In genomic region chr1:63317814-63318156, GRCh38 we compare ENCODE assay signal across 8 cellular contexts. TPM values are rescaled to one million over a fixed set of nuclear protein-coding genes. Genes with fewer than 3 reads are reported as not detected.
A peak's percentile ranks its signal among the peaks of the same experiment; 100 is the strongest.
DNase-seq lines count a peak whose midpoint lies in the region; ATAC-seq and TF ChIP-seq lines count a peak whose summit lies in the region.

No MANE protein-coding gene starts in this region.

- H3K4me3 ChIP-seq in cardiac muscle cell: peak overlapping the region; percentile 27
- peak overlapping the region; percentile 59 for H3K4me3 ChIP-seq in WERI-Rb-1 (ENCODE audit: low read depth, low read length)
- H3K4me3 ChIP-seq in iPS-20b (ENCODE audit: low read length): peak overlapping the region; percentile 90

- DNase-seq in cardiac muscle cell (ENCODE audit: low read depth in 1 of 2, low spot score in 1 of 2) (no peak), cardiac septum (ENCODE audit: low spot score) (no peak), WERI-Rb-1 (no peak), type B pancreatic cell (ENCODE audit: extremely low spot score, unreplicated experiment) (no peak), inferior parietal cortex (ENCODE audit: extremely low spot score) (no peak), dedifferentiated amniotic fluid mesenchymal stem cell (ENCODE audit: extremely low spot score) (no peak)

- peaks cover 90% of the 10 kb centered on the region for H3K27me3 Mint-ChIP-seq in type B pancreatic cell

- H3K4me3 Mint-ChIP-seq in type B pancreatic cell: peak overlapping the region; percentile 83

- no peaks in the 10 kb centered on the region for H3K9me3 ChIP-seq in cardiac muscle cell (ENCODE audit: low read depth)
- no peaks in the 10 kb centered on the region for H3K9me3 ChIP-seq in WERI-Rb-1 (ENCODE audit: severe bottlenecking)
- no peaks in the 10 kb centered on the region for H3K9me3 ChIP-seq in iPS-20b (ENCODE audit: insufficient read depth, low read depth, low read length)

- no peaks in the 10 kb centered on the region for H3K36me3 Mint-ChIP-seq in type B pancreatic cell

- H3K4me1 Mint-ChIP-seq in type B pancreatic cell (ENCODE audit: unreplicated experiment): peaks cover 8% of the 10 kb centered on the region

- H3K27ac ChIP-seq in cardiac muscle cell (no peak overlapping the region), WERI-Rb-1 (no peak overlapping the region), iPS-20b (ENCODE audit: low read length) (no peak overlapping the region)

- intact Hi-C loops in cardiac septum (cut with DNase I): no loop called here

- H3K9me3 Mint-ChIP-seq in type B pancreatic cell: no peaks in the 10 kb centered on the region

- no peaks in the 10 kb centered on the region for H3K36me3 ChIP-seq in cardiac muscle cell
- no peaks in the 10 kb centered on the region for H3K36me3 ChIP-seq in WERI-Rb-1
- no peaks in the 10 kb centered on the region for H3K36me3 ChIP-seq in iPS-20b (ENCODE audit: insufficient read depth, low read depth, low read length)

- H3K4me1 ChIP-seq in cardiac muscle cell (ENCODE audit: low read depth) (no peaks in the 10 kb centered on the region), iPS-20b (ENCODE audit: insufficient read depth, low read length) (peaks cover 19% of the 10 kb centered on the region; the same call in 1 of the 2 replicates)

- H3K27me3 ChIP-seq in cardiac muscle cell (peaks cover 99% of the 10 kb centered on the region), WERI-Rb-1 (ENCODE audit: insufficient read depth, low read depth, severe bottlenecking) (peaks cover 50% of the 10 kb centered on the region), iPS-20b (ENCODE audit: insufficient read depth, low read length) (peaks cover 79% of the 10 kb centered on the region)

- H3K27ac Mint-ChIP-seq in type B pancreatic cell: no peak overlapping the region

- no peak for ATAC-seq in HG02623 (IDR thresholded peaks at IDR 0.05; ENCODE audit: unreplicated experiment)

- H3K9ac ChIP-seq in iPS-20b (ENCODE audit: low read depth, low read length): peak overlapping the region; percentile 70; the same call in 1 of the 2 replicates

- TF ChIP-seq CTCF in cardiac muscle cell (IDR thresholded peaks at IDR 0.05; ENCODE audit: low read depth, low read length) (no peak), WERI-Rb-1 (IDR thresholded peaks at IDR 0.05; ENCODE audit: low read depth, low read length) (no peak), type B pancreatic cell (conservative IDR thresholded peaks at IDR 0.05) (no peak)

RNA-seq across cellular contexts. Expression of gene FOXD3, which starts 4.6 kb away (rescaled TPM):
- total RNA-seq in cardiac muscle cell (not detected in 2 replicates), cardiac septum (0.30 TPM), type B pancreatic cell (ENCODE audit: low replicate concordance) (0.12 and 0.70 TPM in 2 replicates)
- polyA plus RNA-seq in cardiac muscle cell: not detected in 2 replicates

RNA-seq across cellular contexts. Expression of gene ALG6, which starts 49.6 kb away (rescaled TPM):
- total RNA-seq in cardiac muscle cell (6.0 and 8.3 TPM in 2 replicates), cardiac septum (3.4 TPM), type B pancreatic cell (ENCODE audit: low replicate concordance) (17.1 and 20.5 TPM in 2 replicates)
- polyA plus RNA-seq in cardiac muscle cell: 6.9 and 15.0 TPM in 2 replicates

Comparison
In these comparisons a context has a peak if more than half of its experiments do, and no peak if none do; other contexts are left out.
1. H3K4me3 ChIP-seq: peak in every context shown above with its lines; median percentile 90 in iPS-20b; 59 in WERI-Rb-1; 27 in cardiac muscle cell.